Comparison of ENCODE assay signal across 10 cellular contexts in genomic region chrX:143634701-143635442, GRCh38. TPM values are rescaled to one million over a fixed set of nuclear protein-coding genes. Genes with fewer than 3 reads are reported as not detected.
DNase-seq lines count a peak whose midpoint lies in the region; TF ChIP-seq lines count a peak whose summit lies in the region.
"Had no signal": no experiment of that assay in that cellular context is flagged by ENCODE, and none has a peak within 500 bp of the region (broad histone marks: within the 10 kb centered on the region; RNA-seq: fewer than 3 reads in every experiment).

No MANE protein-coding gene starts in this region.

- H3K4me2 ChIP-seq in Karpas-422 (ENCODE audit: low read depth, low read length, poor library complexity, severe bottlenecking): no peak overlapping the region

- no peak for TF ChIP-seq EP300 in transverse colon (IDR thresholded peaks at IDR 0.05; ENCODE audit: low read depth)

- no peaks in the 10 kb centered on the region; the same call in 1 of the 2 replicates for H3K9me2 ChIP-seq in Karpas-422 (replicated peaks; ENCODE audit: insufficient read depth, low read length)

- intact Hi-C loops in transverse colon (cut with DNase I; ENCODE audit: low total_unique reads): no loop called here

- H3K9me3 ChIP-seq in mucosa of rectum (ENCODE audit: control insufficient read depth in 2 of 2, low read length in 2 of 2): no peaks in the 10 kb centered on the region
- no peaks in the 10 kb centered on the region for H3K9me3 ChIP-seq in transverse colon
- H3K9me3 ChIP-seq in Karpas-422 (ENCODE audit: low read length): peaks cover 7% of the 10 kb centered on the region

- H2AFZ ChIP-seq in Karpas-422 (ENCODE audit: low read length): no peak overlapping the region

- H3K4me3 Mint-ChIP-seq in endothelial cell (ENCODE audit: unreplicated experiment): peak overlapping the region; percentile 97
- H3K4me3 Mint-ChIP-seq: activated naive CD8-positive, alpha-beta T cell had no signal

- H3K9me3 Mint-ChIP-seq in endothelial cell (ENCODE audit: unreplicated experiment): no peaks in the 10 kb centered on the region

- TF ChIP-seq POLR2A in transverse colon (IDR thresholded peaks at IDR 0.05): no peak

- no peaks in the 10 kb centered on the region for H3K79me2 ChIP-seq in Karpas-422 (ENCODE audit: low read length)

- H3K36me3 ChIP-seq in mucosa of rectum (ENCODE audit: control insufficient read depth in 2 of 2, insufficient read depth in 2 of 2, low read length in 2 of 2) (no peaks in the 10 kb centered on the region), transverse colon (no peaks in the 10 kb centered on the region), Karpas-422 (ENCODE audit: insufficient read depth, low read length) (no peaks in the 10 kb centered on the region)

- no peak overlapping the region for H3K9ac ChIP-seq in mucosa of rectum (ENCODE audit: low read depth in 1 of 2, low read length in 2 of 2)
- no peak overlapping the region for H3K9ac ChIP-seq in Karpas-422 (ENCODE audit: low read length)

- WGBS in transverse colon (ENCODE audit: low coverage in 1 of 2), 2 donors: 0 to 59% methylated on average over 4 to 64 of the region's 66 CpGs

- peaks cover 11% of the 10 kb centered on the region for H3K4me1 Mint-ChIP-seq in endothelial cell (ENCODE audit: unreplicated experiment)

- no peak for TF ChIP-seq CTCF in endothelial cell (IDR thresholded peaks at IDR 0.05; ENCODE audit: unreplicated experiment)
- TF ChIP-seq CTCF in transverse colon (IDR thresholded peaks at IDR 0.05): no peak

- H3K4me1 ChIP-seq in mucosa of rectum (ENCODE audit: control insufficient read depth in 2 of 2, insufficient read depth in 2 of 2, low read length in 2 of 2) (peaks cover 0 to 2% of the 10 kb centered on the region in 2 donors), transverse colon (peaks cover 0 to 6% (median 0%) of the 10 kb centered on the region in 4 donors), Karpas-422 (ENCODE audit: low read length) (no peaks in the 10 kb centered on the region)

- in situ Hi-C loops in transverse colon (cut with MboI; ENCODE audit: low pct_ligation_motif_present in 1 of 4, low pct_unique_long_range_greater_than_20kb in 1 of 4, low sequenced_read_pairs in 3 of 4): no loop called here

- H3K27me3 ChIP-seq in mucosa of rectum (ENCODE audit: control insufficient read depth in 2 of 2, insufficient read depth in 2 of 2, low read length in 2 of 2) (peaks cover 3 to 7% of the 10 kb centered on the region in 2 donors), transverse colon (peaks cover 30% of the 10 kb centered on the region), Karpas-422 (ENCODE audit: low read length) (no peaks in the 10 kb centered on the region)

- peak in 2 of 3 experiments; percentile 50 to 62 for DNase-seq in NCI-H1417 (lab: John Stamatoyannopoulos, UW)
- DNase-seq in NCI-H1417 treated with DMSO at 0.1 percent for 48 hours (lab: John Stamatoyannopoulos, UW): no peak
- DNase-seq in endothelial cell (ENCODE audit: low spot score): peak; percentile 20
- no peak for DNase-seq in transverse colon
- DNase-seq in activated effector memory CD4-positive, alpha-beta T cell treated with Interleukin-2 at 50 U/mL for 16 hours: no peak
- DNase-seq in Karpas-422: no peak
- DNase-seq in T-helper 2 cell: no peak

- no peak overlapping the region for H3K27ac ChIP-seq in mucosa of rectum (ENCODE audit: low read depth in 2 of 2, low read length in 2 of 2)
- no peak overlapping the region for H3K27ac ChIP-seq in transverse colon
- no peak overlapping the region for H3K27ac ChIP-seq in Karpas-422 (ENCODE audit: low read length)

- H3K36me3 Mint-ChIP-seq in endothelial cell (ENCODE audit: low read depth, unreplicated experiment): peaks cover 4% of the 10 kb centered on the region
- H3K36me3 Mint-ChIP-seq: activated naive CD8-positive, alpha-beta T cell had no signal

- H3K4me3 ChIP-seq in mucosa of rectum (ENCODE audit: low read length in 2 of 2): peak overlapping the region; percentile 20 to 48
- H3K4me3 ChIP-seq in transverse colon: peak overlapping the region in 3 of 4 donors; percentile 7 to 48 (median 21)
- H3K4me3 ChIP-seq in Karpas-422 (ENCODE audit: low read length): no peak overlapping the region
- H3K4me3 ChIP-seq: GM12878 had no signal

- no peaks in the 10 kb centered on the region for H4K20me1 ChIP-seq in Karpas-422 (ENCODE audit: insufficient read depth, low read depth, low read length)

- peaks cover 8% of the 10 kb centered on the region for H3K27me3 Mint-ChIP-seq in endothelial cell (ENCODE audit: unreplicated experiment)

- H3K27ac Mint-ChIP-seq in endothelial cell (ENCODE audit: unreplicated experiment): no peak overlapping the region
- H3K27ac Mint-ChIP-seq: activated naive CD8-positive, alpha-beta T cell had no signal

RNA-seq across cellular contexts. Expression of gene SLITRK4, which starts 1.0 kb away (rescaled TPM):
- total RNA-seq in endothelial cell (ENCODE audit: unreplicated experiment) (7.3 TPM), transverse colon (under 1 TPM in 2 of 4 donors, not detected in 2; 0.14 to 0.32 TPM)
- not detected in 2 replicates for total RNA-seq in Karpas-422 (2014; rRNA removed; shearing (Covaris generic); ENCODE audit: low replicate concordance)

Comparison
In these comparisons a context has a peak if more than half of its experiments do, and no peak if none do; other contexts are left out.
1. DNase-seq: peak in NCI-H1417 (2 of 3) and endothelial cell (single experiment); none in NCI-H1417 treated with DMSO at 0.1 percent for 48 hours (single experiment), transverse colon (single experiment), activated effector memory CD4-positive, alpha-beta T cell treated with Interleukin-2 at 50 U/mL for 16 hours (single experiment), Karpas-422 (single experiment) and T-helper 2 cell (0 of 5).